Comparison of ENCODE assay signal across 8 cellular contexts in the genomic region with DNA sequence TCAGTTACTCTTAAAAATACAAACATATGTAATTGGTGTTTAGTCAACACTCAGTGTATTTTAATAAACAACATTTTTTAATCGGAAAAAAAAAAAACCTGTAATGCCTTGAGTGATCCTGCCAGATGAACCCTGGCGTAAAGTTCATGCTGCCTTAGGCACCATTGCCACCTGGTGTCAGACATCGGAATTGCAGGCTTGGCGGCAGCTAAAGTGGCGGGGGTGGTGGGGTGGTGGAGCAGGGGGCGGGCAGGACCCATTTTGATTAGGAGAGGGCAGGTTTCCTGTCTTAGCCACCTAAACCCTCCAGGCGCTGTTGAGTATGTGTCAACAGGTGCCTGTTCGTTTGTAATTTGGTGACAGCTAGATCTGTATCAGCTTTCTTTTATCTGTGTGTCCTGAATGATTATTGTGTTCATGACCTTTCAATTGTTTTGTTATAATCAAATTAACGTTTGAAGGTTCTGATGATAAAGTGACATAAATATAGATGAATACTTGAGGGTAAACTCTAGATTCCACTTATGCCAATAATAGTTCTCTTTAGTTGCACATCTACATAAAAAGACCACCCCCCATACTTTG.
DNase-seq lines count a peak whose midpoint lies in the region; ATAC-seq and TF ChIP-seq lines count a peak whose summit lies in the region.

No MANE protein-coding gene starts in this region.

- intact Hi-C loops in lower lobe of right lung (cut with DNase I), result no loop called here
- intact Hi-C loops in transverse colon (cut with DNase I; ENCODE audit: low total_unique reads), result no loop called here

- TF ChIP-seq EP300 in transverse colon (IDR thresholded peaks at IDR 0.05; ENCODE audit: low read depth), result no peak

- TF ChIP-seq CTCF in GM13977 (IDR thresholded peaks at IDR 0.05; ENCODE audit: extremely low read depth, insufficient read depth, missing control alignments) (peak; percentile 72), astrocyte of the cerebellum (IDR thresholded peaks at IDR 0.05; ENCODE audit: low read depth, low read length, missing control alignments) (peak; percentile 81), lower lobe of right lung (IDR thresholded peaks at IDR 0.05) (peak; percentile 65), transverse colon (IDR thresholded peaks at IDR 0.05) (peak; percentile 67 to 92 (median 82))

- DNase-seq in ACHN (peak; percentile 71), GM13977 (ENCODE audit: low spot score) (peak; percentile 31), RPMI8226 (peak; percentile 51), astrocyte of the cerebellum (ENCODE audit: low read depth) (peak; percentile 9), lower lobe of right lung (no peak), transverse colon (peak; percentile 37)

- H3K4me3 ChIP-seq in astrocyte of the cerebellum (ENCODE audit: low read depth, low read length) (no peak overlapping the region), lower lobe of right lung (no peak overlapping the region), transverse colon (no peak overlapping the region)

- in situ Hi-C loops in ACHN (cut with HindIII; ENCODE audit: low pct_ligation_motif_present, low pct_unique_long_range_greater_than_20kb, low sequenced_read_pairs), result no loop called here
- in situ Hi-C loops in GM13977 (cut with MboI; ENCODE audit: low pct_unique_long_range_greater_than_20kb, low sequenced_read_pairs, unreplicated experiment), result no loop called here
- in situ Hi-C loops in astrocyte of the cerebellum (cut with HindIII; ENCODE audit: low sequenced_read_pairs), result no loop called here
- in situ Hi-C loops in transverse colon (cut with MboI; ENCODE audit: low pct_ligation_motif_present in 1 of 4, low pct_unique_long_range_greater_than_20kb in 1 of 4, low sequenced_read_pairs in 3 of 4), result loop anchor here in 3 of 4 donors (10.0 to 25.0 kb wide), 3 partner anchors 97 to 953 kb away; no protein-coding TSS in a partner anchor

- no peaks in the 10 kb centered on the region for H3K27me3 ChIP-seq in lower lobe of right lung (ENCODE audit: low read depth)
- no peaks in the 10 kb centered on the region for H3K27me3 ChIP-seq in transverse colon

- no peak for TF ChIP-seq POLR2A in transverse colon (IDR thresholded peaks at IDR 0.05)

- ATAC-seq in lower lobe of right lung, result no peak
- ATAC-seq in HG03175 (IDR thresholded peaks at IDR 0.05; ENCODE audit: unreplicated experiment), result no peak
- ATAC-seq in GM18907 (IDR thresholded peaks at IDR 0.05; ENCODE audit: unreplicated experiment), result no peak

- H3K36me3 ChIP-seq in lower lobe of right lung (no peaks in the 10 kb centered on the region), transverse colon (no peaks in the 10 kb centered on the region)

- no peaks in the 10 kb centered on the region for H3K4me1 ChIP-seq in lower lobe of right lung
- H3K4me1 ChIP-seq in transverse colon, result no peaks in the 10 kb centered on the region

- WGBS in transverse colon (ENCODE audit: low coverage in 1 of 2), 2 donors, result 14 to 30% methylated on average over 8 to 9 of the region's 9 CpGs

- H3K9me3 ChIP-seq in lower lobe of right lung (no peaks in the 10 kb centered on the region), transverse colon (no peaks in the 10 kb centered on the region)

- H3K27ac ChIP-seq in lower lobe of right lung, result no peak overlapping the region
- H3K27ac ChIP-seq in transverse colon, result no peak overlapping the region

Comparison
In these comparisons a context has a peak if more than half of its experiments do, and no peak if none do; other contexts are left out.
1. in situ Hi-C loops: an anchor here in transverse colon (10.0 to 25.0 kb wide); none called in ACHN, GM13977 and astrocyte of the cerebellum.